8 cellular contexts compared by ENCODE assay signal in genomic region chr15:74906193-74906449, GRCh38. TPM values are rescaled to one million over a fixed set of nuclear protein-coding genes. Genes with fewer than 3 reads are reported as not detected.
DNase-seq lines count a peak whose midpoint lies in the region; ATAC-seq and TF ChIP-seq lines count a peak whose summit lies in the region.

No MANE protein-coding gene starts in this region.

- no peaks in the 10 kb centered on the region; the same call in 1 of the 2 replicates for H3K9me3 ChIP-seq in HUES6 (ENCODE audit: control insufficient read depth, insufficient read depth, low read depth, low read length)

- peak; percentile 4 for ATAC-seq in Right ventricle myocardium inferior

- H3K36me3 Mint-ChIP-seq in progenitor cell of endocrine pancreas (ENCODE audit: insufficient read depth) = peaks cover 13% of the 10 kb centered on the region

- H3K4me3 Mint-ChIP-seq in progenitor cell of endocrine pancreas (ENCODE audit: low read depth) = peak overlapping the region; percentile 100

- peak overlapping the region; percentile 87 for H3K4me3 ChIP-seq in HUES6 (ENCODE audit: low read depth, low read length)

- H3K4me1 Mint-ChIP-seq in progenitor cell of endocrine pancreas (ENCODE audit: low read depth) = peaks cover 21% of the 10 kb centered on the region

- POLR2A ChIA-PET in GM10248 (lab: Yijun Ruan, JAX) = interaction anchor here (0.6 to 1.0 kb wide), 3 partner anchors 8 to 232 kb away, joined by 3 read pairs; no protein-coding TSS in a partner anchor

- peaks cover 38% of the 10 kb centered on the region for H3K36me3 ChIP-seq in HUES6 (ENCODE audit: control insufficient read depth, insufficient read depth, low read length)

- H3K4me1 ChIP-seq in HUES6 (ENCODE audit: control insufficient read depth, insufficient read depth, low read length) = peaks cover 12% of the 10 kb centered on the region

- DNase-seq in Right ventricle myocardium inferior (ENCODE audit: missing footprints) = peak; percentile 77
- no peak for DNase-seq in cardiac septum (ENCODE audit: low spot score)
- peak; percentile 4 for DNase-seq in activated gamma-delta T cell treated with anti-CD3 and anti-CD28 coated beads, Interleukin-2, amount 50 U/mL, for 16 hours (ENCODE audit: low read depth)
- peak in 39 of 42 donors; percentile 17 to 80 (median 47) for DNase-seq in head of caudate nucleus
- no peak for DNase-seq in progenitor cell of endocrine pancreas (ENCODE audit: low spot score, unreplicated experiment)
- DNase-seq in GM10248 (ENCODE audit: extremely low spot score) = no peak
- no peak for DNase-seq in GOT3 (lab: John Stamatoyannopoulos, UW)

- CTCF ChIA-PET in GM10248 (lab: Yijun Ruan, JAX) = interaction anchor here (0.7 to 3.0 kb wide), 11 partner anchors 9 to 137 kb away, joined by 3 to 16 read pairs (median 5); partner anchors contain the start of gene ULK3

- H3K9me3 Mint-ChIP-seq in progenitor cell of endocrine pancreas (ENCODE audit: low read depth) = no peaks in the 10 kb centered on the region

- H3K9ac ChIP-seq in HUES6 (ENCODE audit: low read length) = peak overlapping the region; percentile 89

- intact Hi-C loops in Right ventricle myocardium inferior (cut with DNase I) = loop anchor here (2.0 kb wide), 2 partner anchors 31 to 63 kb away; partner anchors contain the start of gene ULK3
- intact Hi-C loops in cardiac septum (cut with DNase I) = loop anchor here (1.0 to 2.0 kb wide), 2 partner anchors 31 to 33 kb away; partner anchors contain the start of gene SCAMP2
- intact Hi-C loops in head of caudate nucleus (cut with DNase I) = no loop called here

- no peaks in the 10 kb centered on the region for H3K27me3 Mint-ChIP-seq in progenitor cell of endocrine pancreas

- TF ChIP-seq CTCF in progenitor cell of endocrine pancreas (IDR thresholded peaks at IDR 0.05; ENCODE audit: unreplicated experiment) (no peak), GM10248 (IDR thresholded peaks at IDR 0.05; ENCODE audit: control extremely low read depth, extremely low read depth, low read depth, missing control alignments) (no peak)

- H3K27ac ChIP-seq in HUES6 (ENCODE audit: low read depth, low read length) = peak overlapping the region; percentile 84

- peak overlapping the region; percentile 95 for H3K27ac Mint-ChIP-seq in progenitor cell of endocrine pancreas

- no peaks in the 10 kb centered on the region for H3K27me3 ChIP-seq in HUES6 (ENCODE audit: control insufficient read depth, insufficient read depth, low read length)

RNA-seq across cellular contexts. Expression of gene FAM219B, which starts 0.5 kb away (rescaled TPM):
- total RNA-seq in Right ventricle myocardium inferior = 110 TPM
- total RNA-seq in cardiac septum = 62.5 TPM
- 118 and 122 TPM in 2 replicates for total RNA-seq in progenitor cell of endocrine pancreas

RNA-seq across cellular contexts. Expression of gene MPI, which starts 16.3 kb away (rescaled TPM):
- total RNA-seq in Right ventricle myocardium inferior = 60.8 TPM
- 44.5 TPM for total RNA-seq in cardiac septum
- 36.4 and 39.6 TPM in 2 replicates for total RNA-seq in progenitor cell of endocrine pancreas

RNA-seq across cellular contexts. Expression of gene COX5A, which starts 31.8 kb away (rescaled TPM):
- total RNA-seq in Right ventricle myocardium inferior (1,490 TPM), cardiac septum (804 TPM), progenitor cell of endocrine pancreas (189 and 191 TPM in 2 replicates)

RNA-seq across cellular contexts. Expression of gene SCAMP2, which starts 33.0 kb away (rescaled TPM):
- total RNA-seq in Right ventricle myocardium inferior = 42.6 TPM
- total RNA-seq in cardiac septum = 33.3 TPM
- total RNA-seq in progenitor cell of endocrine pancreas = 60.0 and 63.0 TPM in 2 replicates

RNA-seq across cellular contexts. Expression of gene RPP25, which starts 50.5 kb away (rescaled TPM):
- total RNA-seq in Right ventricle myocardium inferior (2.7 TPM), cardiac septum (1.8 TPM), progenitor cell of endocrine pancreas (0.74 and 1.1 TPM in 2 replicates)

Comparison
In these comparisons a context has a peak if more than half of its experiments do, and no peak if none do; other contexts are left out.
1. DNase-seq: peak in Right ventricle myocardium inferior (single experiment), activated gamma-delta T cell treated with anti-CD3 and anti-CD28 coated beads, Interleukin-2, amount 50 U/mL, for 16 hours (single experiment) and head of caudate nucleus (39 of 42); none in cardiac septum (single experiment), progenitor cell of endocrine pancreas (single experiment), GM10248 (single experiment) and GOT3 (single experiment).